ENCODE assay signal across 26 cellular contexts in genomic region chr18:56386856-56387255, GRCh38.
"Had no signal": no experiment of that assay in that cellular context is flagged by ENCODE, and none has a peak within 500 bp of the region (broad histone marks: within the 10 kb centered on the region; RNA-seq: fewer than 3 reads in every experiment).

No MANE protein-coding gene starts in this region.

- H3K9me3 ChIP-seq: stomach, suprapubic skin, testis, thoracic aorta, thyroid gland, tibial artery, tibial nerve, transverse colon, upper lobe of left lung, upper lobe of right lung, uterus, vagina had no signal

- H3K36me3 ChIP-seq: stomach, suprapubic skin, thoracic aorta, thyroid gland, tibial artery, tibial nerve, transverse colon, upper lobe of left lung, upper lobe of right lung, uterus, vagina had no signal

- ATAC-seq: stimulated activated effector memory CD8-positive, alpha-beta T cell treated with anti-CD3 and anti-CD28 coated beads, Interleukin-12 subunit alpha, Interleukin-12 subunit beta, amount 100 ng/mL, for 72 hours; stimulated activated memory B cell treated with anti-CD40 and anti-IgM and Interleukin-4, amounts not matched to agents 10 μg/mL and 1 μg/mL and 100 μg/mL, for 72 hours; stimulated activated naive B cell treated with anti-CD40 and anti-IgM and Interleukin-4, amounts not matched to agents 10 μg/mL and 1 μg/mL and 100 μg/mL, for 72 hours; stimulated activated naive CD8-positive, alpha-beta T cell treated with anti-CD3 and anti-CD28 coated beads, Interleukin-15, amount 100 ng/mL, for 72 hours; stimulated activated naive CD8-positive, alpha-beta T cell treated with anti-CD3 and anti-CD28 coated beads, Interleukin-15, Interleukin-2, amounts not matched to agents 100 U/mL and 50 U/mL, for 24 hours; upper lobe of right lung had no signal

- DNase-seq: stimulated activated CD4-positive, alpha-beta T cell treated with anti-CD3 and anti-CD28 coated beads, Interleukin-2, amount 100 ng/mL, for 48 hours; stimulated activated CD4-positive, alpha-beta T cell treated with anti-CD3 and anti-CD28 coated beads, Interleukin-4, amount 100 ng/mL, for 1 hour; stimulated activated CD4-positive, alpha-beta T cell treated with anti-CD3 and anti-CD28 coated beads, Interleukin-4, amount 100 ng/mL, for 24 hours; stimulated activated CD4-positive, alpha-beta T cell treated with anti-CD3 and anti-CD28 coated beads, Interleukin-4, amount 100 ng/mL, for 4 hours; stimulated activated CD8-positive, alpha-beta memory T cell treated with anti-CD3 and anti-CD28 coated beads, Interleukin-4, amount 100 ng/mL, for 48 hours; stimulated activated naive B cell treated with anti-CD40 and anti-IgM and Interleukin-4, amounts not matched to agents 10 μg/mL and 1 μg/mL and 100 μg/mL, for 72 hours; stimulated activated naive CD4-positive, alpha-beta T cell; stimulated activated naive CD4-positive, alpha-beta T cell treated with Interleukin-2 at 50 U/mL for 16 hours; stimulated activated naive CD8-positive, alpha-beta T cell treated with anti-CD3 and anti-CD28 coated beads, Interleukin-15, amount 100 ng/mL, for 72 hours; stimulated activated naive CD8-positive, alpha-beta T cell treated with anti-CD3 and anti-CD28 coated beads, Interleukin-15, Interleukin-2, amounts not matched to agents 100 U/mL and 50 U/mL, for 24 hours; stomach; substantia nigra; testis; thyroid gland; tibial artery; transverse colon; trophoblast cell; upper lobe of left lung; upper lobe of right lung; uterus had no signal

- H3K4me1 ChIP-seq: stomach, testis, transverse colon, upper lobe of left lung, upper lobe of right lung, uterus, vagina had no signal

- H3K4me3 ChIP-seq: stomach, suprapubic skin, testis, thoracic aorta, thyroid gland, tibial artery, tibial nerve, transverse colon, upper lobe of left lung, upper lobe of right lung, uterus, vagina had no signal

- H3K27me3 ChIP-seq: stomach, suprapubic skin, testis, thyroid gland, tibial artery, tibial nerve, transverse colon, upper lobe of left lung, upper lobe of right lung, uterus, vagina had no signal

- H3K27ac ChIP-seq: stomach, suprapubic skin, testis, thoracic aorta, thyroid gland, tibial artery, tibial nerve, transverse colon, upper lobe of left lung, upper lobe of right lung, uterus, vagina had no signal
